8 cellular contexts compared by ENCODE assay signal in genomic region chr9:136847065-136847826, GRCh38. TPM values are rescaled to one million over a fixed set of nuclear protein-coding genes. Genes with fewer than 3 reads are reported as not detected.
DNase-seq lines count a peak whose midpoint lies in the region; ATAC-seq and TF ChIP-seq lines count a peak whose summit lies in the region.

No MANE protein-coding gene starts in this region.

- H3K4me1 Mint-ChIP-seq in mesothelial cell of epicardium = peaks cover 9% of the 10 kb centered on the region

- peak overlapping the region; percentile 91 for H3K27ac Mint-ChIP-seq in mesothelial cell of epicardium

- ATAC-seq in GM21723 (IDR thresholded peaks at IDR 0.05; ENCODE audit: unreplicated experiment) (no peak), GM19463 (IDR thresholded peaks at IDR 0.05; ENCODE audit: unreplicated experiment) (no peak)

- peak overlapping the region; percentile 94 for H3K4me3 Mint-ChIP-seq in mesothelial cell of epicardium

- no peaks in the 10 kb centered on the region for H3K9me3 Mint-ChIP-seq in mesothelial cell of epicardium

- 18 to 22% methylated on average over 76 to 78 of the region's 78 CpGs for WGBS in ectodermal cell, 2 experiments

- H3K9me3 ChIP-seq in SJSA1 (replicated peaks) = peaks cover 3% of the 10 kb centered on the region
- no peaks in the 10 kb centered on the region for H3K9me3 ChIP-seq in ectodermal cell (ENCODE audit: control insufficient read depth, low read length)

- H3K4me3 ChIP-seq in SJSA1 (peak overlapping the region; percentile 57), ectodermal cell (ENCODE audit: insufficient read depth, low read depth, low read length) (peak overlapping the region; percentile 71)

- TF ChIP-seq CTCF in mesothelial cell of epicardium (IDR thresholded peaks at IDR 0.05; ENCODE audit: unreplicated experiment) = no peak

- DNase-seq in stimulated activated CD4-positive, alpha-beta T cell treated with anti-CD3 and anti-CD28 coated beads, Interleukin-4, amount 100 ng/mL, for 1 hour = peak; percentile 20
- no peak for DNase-seq in stimulated activated CD4-positive, alpha-beta T cell treated with anti-CD3 and anti-CD28 coated beads, Interleukin-4, amount 100 ng/mL, for 24 hours
- DNase-seq in SJSA1 (ENCODE audit: low read depth in 1 of 2, low spot score in 2 of 2) = peak in 1 of 2 experiments; percentile 62
- peak in 1 of 2 experiments; percentile 66 for DNase-seq in mesothelial cell of epicardium (ENCODE audit: low spot score in 2 of 2, unreplicated experiment in 2 of 2)
- DNase-seq in COLO829 (ENCODE audit: low spot score) = no peak

- H3K36me3 ChIP-seq in SJSA1 (peaks cover 22% of the 10 kb centered on the region), ectodermal cell (ENCODE audit: control insufficient read depth, insufficient read depth, low read length) (peaks cover 8% of the 10 kb centered on the region)

- H3K4me1 ChIP-seq in SJSA1 (replicated peaks) = peaks cover 30% of the 10 kb centered on the region
- H3K4me1 ChIP-seq in ectodermal cell (ENCODE audit: control insufficient read depth, insufficient read depth, low read length) = peaks cover 13% of the 10 kb centered on the region

- H3K27me3 ChIP-seq in SJSA1 (replicated peaks) (peaks cover 29% of the 10 kb centered on the region), ectodermal cell (ENCODE audit: control insufficient read depth, insufficient read depth, low read length, poor library complexity, severe bottlenecking) (peaks cover 29% of the 10 kb centered on the region)

- H3K27ac ChIP-seq in SJSA1 (no peak overlapping the region), ectodermal cell (ENCODE audit: insufficient read depth, low read depth, low read length, poor library complexity, severe bottlenecking) (peak overlapping the region; percentile 50)

- H3K27me3 Mint-ChIP-seq in mesothelial cell of epicardium (ENCODE audit: low read depth) = peaks cover 16% of the 10 kb centered on the region

- H3K36me3 Mint-ChIP-seq in mesothelial cell of epicardium = peaks cover 2% of the 10 kb centered on the region

RNA-seq across cellular contexts. Expression of gene PHPT1, which starts 2.0 kb away (rescaled TPM):
- total RNA-seq in SJSA1 (2014; rRNA removed; shearing (Covaris generic)) = 64.1 and 70.5 TPM in 2 replicates
- polyA plus RNA-seq in ectodermal cell (2013, experiment 1 of 4) = 180 TPM
- polyA plus RNA-seq in ectodermal cell (2013, experiment 2 of 4) = 167 TPM
- polyA plus RNA-seq in ectodermal cell (2013, experiment 3 of 4) = 171 TPM
- polyA plus RNA-seq in ectodermal cell (2013, experiment 4 of 4) = 186 TPM
- total RNA-seq in mesothelial cell of epicardium = 159 to 168 TPM (median 168 TPM) in 3 replicates

RNA-seq across cellular contexts. Expression of gene MAMDC4, which starts 4.9 kb away (rescaled TPM):
- 0.42 and 1.0 TPM in 2 replicates for total RNA-seq in SJSA1 (2014; rRNA removed; shearing (Covaris generic))
- 7.6 TPM for polyA plus RNA-seq in ectodermal cell (2013, experiment 1 of 4)
- 8.9 TPM for polyA plus RNA-seq in ectodermal cell (2013, experiment 2 of 4)
- polyA plus RNA-seq in ectodermal cell (2013, experiment 3 of 4) = 5.3 TPM
- polyA plus RNA-seq in ectodermal cell (2013, experiment 4 of 4) = 7.9 TPM
- 20.1 to 22.6 TPM (median 20.3 TPM) in 3 replicates for total RNA-seq in mesothelial cell of epicardium

RNA-seq across cellular contexts. Expression of gene AJM1, which starts 5.0 kb away (rescaled TPM):
- total RNA-seq in SJSA1 (2014; rRNA removed; shearing (Covaris generic)) = 0.11 and 0.16 TPM in 2 replicates
- polyA plus RNA-seq in ectodermal cell (2013, experiment 1 of 4) = 1.0 TPM
- polyA plus RNA-seq in ectodermal cell (2013, experiment 2 of 4) = 1.1 TPM
- 1.2 TPM for polyA plus RNA-seq in ectodermal cell (2013, experiment 3 of 4)
- polyA plus RNA-seq in ectodermal cell (2013, experiment 4 of 4) = 1.3 TPM
- total RNA-seq in mesothelial cell of epicardium = 3.1 to 3.8 TPM (median 3.6 TPM) in 3 replicates

RNA-seq across cellular contexts. Expression of gene EDF1, which starts 18.9 kb away (rescaled TPM):
- total RNA-seq in SJSA1 (2014; rRNA removed; shearing (Covaris generic)) = 266 and 387 TPM in 2 replicates
- 272 TPM for polyA plus RNA-seq in ectodermal cell (2013, experiment 1 of 4)
- 264 TPM for polyA plus RNA-seq in ectodermal cell (2013, experiment 2 of 4)
- 216 TPM for polyA plus RNA-seq in ectodermal cell (2013, experiment 3 of 4)
- 254 TPM for polyA plus RNA-seq in ectodermal cell (2013, experiment 4 of 4)
- total RNA-seq in mesothelial cell of epicardium = 275 to 294 TPM (median 275 TPM) in 3 replicates

RNA-seq across cellular contexts. Expression of gene TRAF2, which starts 39.1 kb away (rescaled TPM):
- 11.3 and 17.1 TPM in 2 replicates for total RNA-seq in SJSA1 (2014; rRNA removed; shearing (Covaris generic))
- 33.0 TPM for polyA plus RNA-seq in ectodermal cell (2013, experiment 1 of 4)
- polyA plus RNA-seq in ectodermal cell (2013, experiment 2 of 4) = 30.6 TPM
- polyA plus RNA-seq in ectodermal cell (2013, experiment 3 of 4) = 22.2 TPM
- 23.9 TPM for polyA plus RNA-seq in ectodermal cell (2013, experiment 4 of 4)
- total RNA-seq in mesothelial cell of epicardium = 16.0 to 18.1 TPM (median 17.4 TPM) in 3 replicates

Comparison
In these comparisons a context has a peak if more than half of its experiments do, and no peak if none do; other contexts are left out.
1. RNA of gene MAMDC4, which starts 4.9 kb away (total RNA-seq): 20.1 to 22.6 TPM in mesothelial cell of epicardium; 0.42 to 1.0 TPM in SJSA1; every median in the first group is over 10 times any median in the second.